Comparison of ENCODE assay signal across 9 cellular contexts in the genomic region with DNA sequence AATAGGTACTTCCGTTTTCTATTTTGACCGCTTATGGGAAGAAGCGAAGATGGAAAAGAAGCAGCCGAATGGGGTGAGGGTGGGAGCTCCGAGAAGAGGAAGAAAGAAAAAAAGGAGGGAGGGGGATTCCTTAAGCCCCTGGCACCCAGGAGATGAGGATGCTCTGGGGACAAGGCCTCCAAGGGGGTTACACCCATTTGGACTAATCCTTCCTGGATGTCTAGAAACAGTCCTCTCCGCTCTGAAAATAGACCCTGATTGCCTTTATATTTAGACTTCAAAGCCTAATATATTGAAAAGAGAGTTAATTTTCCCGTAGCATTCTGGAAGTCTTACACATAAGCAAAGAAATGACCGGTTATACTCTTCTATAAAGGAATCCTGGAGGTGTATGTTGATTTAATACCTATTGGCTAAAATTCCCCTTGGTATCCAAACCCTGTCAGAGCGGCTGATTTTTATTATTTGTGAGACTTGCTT. TPM values are rescaled to one million over a fixed set of nuclear protein-coding genes. Genes with fewer than 3 reads are reported as not detected.
DNase-seq lines count a peak whose midpoint lies in the region; ATAC-seq and TF ChIP-seq lines count a peak whose summit lies in the region.
"Had no signal": no experiment of that assay in that cellular context is flagged by ENCODE, and none has a peak within 500 bp of the region (broad histone marks: within the 10 kb centered on the region; RNA-seq: fewer than 3 reads in every experiment).

No MANE protein-coding gene starts in this region.

- H3K4me2 ChIP-seq in OCI-LY3 (ENCODE audit: low read length), result peak overlapping the region; percentile 79
- peak overlapping the region; percentile 94 for H3K4me2 ChIP-seq in neuronal stem cell (ENCODE audit: insufficient read depth, low read length, poor library complexity, severe bottlenecking)

- no peak for DNase-seq in CD14-positive monocyte (ENCODE audit: low spot score)
- no peak for DNase-seq in epithelial cell of esophagus (ENCODE audit: low read depth)
- DNase-seq in neuronal stem cell (ENCODE audit: low spot score), result no peak
- no peak for DNase-seq in stimulated activated CD4-positive, alpha-beta T cell treated with anti-CD3 and anti-CD28 coated beads, Interleukin-4, amount 100 ng/mL, for 1 hour
- DNase-seq in hypothalamus (lab: John Stamatoyannopoulos, UW), result no peak
- DNase-seq in head of caudate nucleus, result no peak
- DNase-seq: NCI-H1694 treated with DMSO at 0.1 percent for 48 hours had no signal

- no peak overlapping the region for H4K91ac ChIP-seq in neuronal stem cell (ENCODE audit: low read depth, low read length, poor library complexity)

- H2AK5ac ChIP-seq in neuronal stem cell (ENCODE audit: low read depth, low read length), result no peak overlapping the region

- H3K27ac ChIP-seq in OCI-LY3 (ENCODE audit: low read length) (no peak overlapping the region), neuronal stem cell (replicated peaks; ENCODE audit: low read length) (no peak overlapping the region)

- H3K27me3 Mint-ChIP-seq in CD14-positive monocyte (ENCODE audit: low read depth in 3 of 3), result peaks cover 23 to 36% (median 34%) of the 10 kb centered on the region in 3 donors

- peaks cover 30% of the 10 kb centered on the region for H3K4me1 Mint-ChIP-seq in CD14-positive monocyte

- H3K27ac Mint-ChIP-seq in CD14-positive monocyte, result peak overlapping the region; percentile 82 to 93 (median 91)

- no peak overlapping the region for H3K14ac ChIP-seq in neuronal stem cell (ENCODE audit: low read length)

- no peaks in the 10 kb centered on the region for H3K79me2 ChIP-seq in OCI-LY3 (ENCODE audit: low read length)

- no peak overlapping the region for H3K23ac ChIP-seq in neuronal stem cell (ENCODE audit: low read depth, low read length, poor library complexity)

- H3K9me3 Mint-ChIP-seq in CD14-positive monocyte, result peaks cover 0 to 3% (median 0%) of the 10 kb centered on the region in 7 donors

- intact Hi-C loops in CD14-positive monocyte (cut with micrococcal nuclease), result no loop called here
- intact Hi-C loops in head of caudate nucleus (cut with DNase I), result no loop called here

- 0 out of 2 replicates have a peak, but pooled peaks cover 5% of the 10 kb centered on the region for H3K4me1 ChIP-seq in OCI-LY3 (ENCODE audit: low read length)
- H3K4me1 ChIP-seq in neuronal stem cell (ENCODE audit: control insufficient read depth in 2 of 2, insufficient read depth in 1 of 2, low read depth in 1 of 2, low read length in 2 of 2), result peaks cover 0 to 5% of the 10 kb centered on the region in 2 donors

- no CpG with 5 or more reads among the region's 9 CpGs for WGBS in neuronal stem cell (ENCODE audit: extremely low coverage in 2 of 2, insufficient read length in 2 of 2, insufficient replicate concordance in 1 of 2), 2 donors

- TF ChIP-seq CTCF in CD14-positive monocyte (IDR thresholded peaks at IDR 0.05), result no peak
- TF ChIP-seq CTCF in OCI-LY3 (IDR thresholded peaks at IDR 0.05; ENCODE audit: low read depth, low read length), result no peak
- TF ChIP-seq CTCF in epithelial cell of esophagus (IDR thresholded peaks at IDR 0.05; ENCODE audit: insufficient read depth, low read depth, low read length, missing control alignments), result no peak

- H3K79me1 ChIP-seq in neuronal stem cell (ENCODE audit: low read depth, low read length), result no peaks in the 10 kb centered on the region

- H3K9ac ChIP-seq in OCI-LY3 (ENCODE audit: low read length), result peak overlapping the region; percentile 56; the same call in 1 of the 2 replicates
- no peak overlapping the region for H3K9ac ChIP-seq in neuronal stem cell (ENCODE audit: low read depth, low read length, poor library complexity)

- H3K36me3 ChIP-seq in OCI-LY3 (replicated peaks; ENCODE audit: low read depth, low read length) (no peaks in the 10 kb centered on the region), neuronal stem cell (replicated peaks in 1 of 2; ENCODE audit: control insufficient read depth in 2 of 2, insufficient read depth in 2 of 2, low read length in 2 of 2) (no peaks in the 10 kb centered on the region)

- no peak overlapping the region for H4K8ac ChIP-seq in neuronal stem cell (ENCODE audit: low read depth, low read length)

- H2BK5ac ChIP-seq in neuronal stem cell (ENCODE audit: low read length), result no peak overlapping the region

- H3K18ac ChIP-seq in neuronal stem cell (ENCODE audit: low read length), result no peak overlapping the region

- H4K20me1 ChIP-seq in OCI-LY3 (ENCODE audit: insufficient read depth, low read length), result no peaks in the 10 kb centered on the region

- no peak overlapping the region for H3K4ac ChIP-seq in neuronal stem cell (ENCODE audit: low read length)

- TF ChIP-seq POLR2A in GM18505 (IDR thresholded peaks at IDR 0.05; ENCODE audit: borderline replicate concordance, extremely low read depth, insufficient read depth, insufficient read length), result no peak

- H2BK15ac ChIP-seq in neuronal stem cell (ENCODE audit: low read length), result no peak overlapping the region

- no peaks in the 10 kb centered on the region for H3K36me3 Mint-ChIP-seq in CD14-positive monocyte

- H3K27me3 ChIP-seq in OCI-LY3 (ENCODE audit: low read depth, low read length), result peaks cover 16% of the 10 kb centered on the region
- peaks cover 8 to 88% (median 22%) of the 10 kb centered on the region in 3 experiments for H3K27me3 ChIP-seq in neuronal stem cell (ENCODE audit: control insufficient read depth in 3 of 3, insufficient read depth in 3 of 3, low read depth in 1 of 3, low read length in 3 of 3)

- H3K4me3 ChIP-seq in OCI-LY3 (ENCODE audit: low read length) (peak overlapping the region; percentile 87), epithelial cell of esophagus (ENCODE audit: low read length) (peak overlapping the region; percentile 65), neuronal stem cell (ENCODE audit: low read length in 2 of 2) (peak overlapping the region in 1 of 2 donors; percentile 93)

- no peak overlapping the region for H2BK120ac ChIP-seq in neuronal stem cell (ENCODE audit: low read depth, low read length)

- no peak for ATAC-seq in GM18505 (IDR thresholded peaks at IDR 0.05; ENCODE audit: unreplicated experiment)

- H2AFZ ChIP-seq in OCI-LY3 (ENCODE audit: low read depth, low read length) (peak overlapping the region; percentile 77; the same call in 1 of the 2 replicates), neuronal stem cell (ENCODE audit: low read length) (peak overlapping the region; percentile 96)

- no peak overlapping the region for H2BK12ac ChIP-seq in neuronal stem cell (ENCODE audit: low read length)

- H3K9me3 ChIP-seq in OCI-LY3 (ENCODE audit: insufficient read depth, low read length), result no peaks in the 10 kb centered on the region
- H3K9me3 ChIP-seq in neuronal stem cell (replicated peaks in 1 of 2; ENCODE audit: control insufficient read depth in 2 of 2, insufficient read depth in 1 of 2, low read depth in 1 of 2, low read length in 2 of 2), result no peaks in the 10 kb centered on the region

- H3K4me3 Mint-ChIP-seq in CD14-positive monocyte, result peak overlapping the region; percentile 89 to 94

RNA-seq across cellular contexts. Expression of a gene that starts 0.7 kb away (rescaled TPM):
- polyA plus RNA-seq in CD14-positive monocyte, result 1 to 10 TPM in 1 of 2 donors, under 1 TPM in 1; 0.95 to 1.1 TPM
- 0.03 TPM for polyA plus RNA-seq in neuronal stem cell (2013, experiment 1 of 2)
- 0.04 TPM for polyA plus RNA-seq in neuronal stem cell (2013, experiment 2 of 2)

RNA-seq across cellular contexts. Expression of a gene that starts 13.2 kb away (rescaled TPM):
- 10 to 100 TPM; 40.3 to 42.9 TPM for polyA plus RNA-seq in CD14-positive monocyte
- polyA plus RNA-seq in neuronal stem cell (2013, experiment 1 of 2), result 59.7 TPM
- polyA plus RNA-seq in neuronal stem cell (2013, experiment 2 of 2), result 62.0 TPM
